ENCODE assay signal across 17 cellular contexts in the genomic region with DNA sequence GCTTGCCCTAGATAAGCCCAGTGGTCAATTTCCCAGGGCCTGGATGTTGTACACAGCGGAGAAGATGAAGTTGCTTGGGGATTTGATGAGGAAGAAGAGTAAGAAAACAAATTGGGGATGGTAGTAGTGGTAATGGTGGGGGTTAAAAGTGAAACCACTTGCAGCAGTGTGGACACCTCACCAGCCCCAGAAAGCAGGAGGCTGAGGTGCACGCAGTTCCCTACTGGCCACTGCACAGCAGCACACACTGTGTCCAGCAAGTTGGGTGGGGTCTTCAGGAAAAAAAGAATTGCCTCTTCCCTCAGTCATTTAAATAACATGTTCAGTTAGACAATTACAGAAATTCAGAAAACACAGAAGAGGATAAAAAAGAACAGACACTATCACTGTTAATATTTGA.
DNase-seq lines count a peak whose midpoint lies in the region; ATAC-seq, FAIRE-seq and TF ChIP-seq lines count a peak whose summit lies in the region.
"Had no signal": no experiment of that assay in that cellular context is flagged by ENCODE, and none has a peak within 500 bp of the region (broad histone marks: within the 10 kb centered on the region; RNA-seq: fewer than 3 reads in every experiment).

No MANE protein-coding gene starts in this region.

- H3K4me1 ChIP-seq in HepG2 (ENCODE audit: insufficient read depth, low read length) = no peaks in the 10 kb centered on the region
- H3K4me1 ChIP-seq in right lobe of liver = no peaks in the 10 kb centered on the region
- H3K4me1 ChIP-seq in K562 (replicated peaks in 1 of 2; ENCODE audit: control insufficient read depth in 2 of 2, insufficient read depth in 2 of 2, low read length in 2 of 2) = no peaks in the 10 kb centered on the region
- no peaks in the 10 kb centered on the region for H3K4me1 ChIP-seq in mucosa of descending colon (ENCODE audit: low read depth)
- H3K4me1 ChIP-seq in testis = peaks cover 10% of the 10 kb centered on the region
- H3K4me1 ChIP-seq: HAP-1 had no signal

- no peaks in the 10 kb centered on the region for H3K27me3 Mint-ChIP-seq in activated CD4-positive, alpha-beta memory T cell treated with anti-CD3 and anti-CD28 coated beads for 36 hours

- H3K9me3 Mint-ChIP-seq in activated CD4-positive, alpha-beta memory T cell treated with anti-CD3 and anti-CD28 coated beads for 36 hours = no peaks in the 10 kb centered on the region

- H3K4me2 ChIP-seq in HepG2 (ENCODE audit: low read depth, low read length) = no peak overlapping the region
- no peak overlapping the region for H3K4me2 ChIP-seq in K562 (ENCODE audit: insufficient read depth, low read length)

- 94% methylated on average over 2 of the region's 2 CpGs for WGBS in HepG2 (ENCODE audit: low lambda C conversion rate)
- 100% methylated on average over 1 of the region's 2 CpGs for WGBS in right lobe of liver (ENCODE audit: insufficient coverage, low coverage, low lambda C conversion rate, missing lambda C conversion rate)
- 44% methylated on average over 2 of the region's 2 CpGs for WGBS in K562 (ENCODE audit: insufficient coverage, low coverage, missing lambda C conversion rate)
- 80 to 95% methylated on average over 2 of the region's 2 CpGs for WGBS in testis, 2 donors

- no peak overlapping the region for H3K27ac Mint-ChIP-seq in activated CD4-positive, alpha-beta memory T cell treated with anti-CD3 and anti-CD28 coated beads for 36 hours

- no peaks in the 10 kb centered on the region for H3K9me1 ChIP-seq in K562 (ENCODE audit: control insufficient read depth, insufficient read depth, low read length)

- POLR2A ChIA-PET in HepG2 (lab: Yijun Ruan, JAX) = no interaction called here
- POLR2A ChIA-PET in K562 (lab: Yijun Ruan, JAX) = interaction anchor here (1.3 kb wide), 1 partner anchor 9 kb away, joined by 3 read pairs; no protein-coding TSS in a partner anchor
- POLR2A ChIA-PET in activated CD4-positive, alpha-beta memory T cell treated with anti-CD3 and anti-CD28 coated beads for 36 hours (lab: Charles Lee) = no interaction called here

- H3K79me2 ChIP-seq in HepG2 (ENCODE audit: insufficient read depth, low read length) (no peaks in the 10 kb centered on the region), K562 (ENCODE audit: control insufficient read depth, insufficient read depth, low read length) (no peaks in the 10 kb centered on the region)

- no peak overlapping the region for H3K4me3 ChIP-seq in HepG2 (replicated peaks in 1 of 3; ENCODE audit: insufficient read depth in 1 of 3, low read depth in 2 of 3, low read length in 3 of 3)
- no peak overlapping the region for H3K4me3 ChIP-seq in right lobe of liver
- no peak overlapping the region for H3K4me3 ChIP-seq in K562
- no peak overlapping the region for H3K4me3 ChIP-seq in mucosa of descending colon
- no peak overlapping the region for H3K4me3 ChIP-seq in testis
- H3K4me3 ChIP-seq: HAP-1 had no signal

- H3K9me3 ChIP-seq in HepG2 (ENCODE audit: low read length) (no peaks in the 10 kb centered on the region), right lobe of liver (no peaks in the 10 kb centered on the region), K562 (replicated peaks; ENCODE audit: control insufficient read depth, insufficient read depth, low read depth, low read length) (no peaks in the 10 kb centered on the region), mucosa of descending colon (no peaks in the 10 kb centered on the region), testis (no peaks in the 10 kb centered on the region)
- H3K9me3 ChIP-seq: HAP-1 had no signal

- peaks cover 4% of the 10 kb centered on the region for H3K36me3 Mint-ChIP-seq in activated CD4-positive, alpha-beta memory T cell treated with anti-CD3 and anti-CD28 coated beads for 36 hours

- BruUV-seq in HepG2 (replicated peaks; lab: Mats Ljungman, UMichigan) = no TSS peak
- no TSS peak for BruUV-seq in K562 (replicated peaks; lab: Mats Ljungman, UMichigan)

- H3K27ac ChIP-seq in HepG2 (ENCODE audit: extremely low read length, insufficient read depth, low read length) (no peak overlapping the region), right lobe of liver (no peak overlapping the region), K562 (ENCODE audit: extremely low read depth, low read depth, low read length) (no peak overlapping the region), testis (peak overlapping the region; percentile 9 to 72)
- H3K27ac ChIP-seq: C4-2B had no signal

- intact Hi-C loops in HepG2 (cut with micrococcal nuclease; ENCODE audit: unreplicated experiment) (no loop called here), right lobe of liver (cut with DNase I) (no loop called here), K562 (cut with micrococcal nuclease) (no loop called here), mucosa of descending colon (cut with DNase I, micrococcal nuclease) (no loop called here), testis (cut with DNase I; ENCODE audit: low total_unique reads) (no loop called here), posterior cingulate gyrus (cut with DNase I) (no loop called here)
- intact Hi-C loops in activated CD4-positive, alpha-beta memory T cell treated with anti-CD3 and anti-CD28 coated beads for 36 hours (cut with micrococcal nuclease) = no loop called here

- no peak overlapping the region for H3K4me3 Mint-ChIP-seq in activated CD4-positive, alpha-beta memory T cell treated with anti-CD3 and anti-CD28 coated beads for 36 hours

- H3K9ac ChIP-seq in HepG2 (ENCODE audit: insufficient read depth, low read depth, low read length) (no peak overlapping the region), K562 (ENCODE audit: insufficient read depth in 1 of 2, low read depth in 2 of 2, low read length in 2 of 2) (no peak overlapping the region)

- in situ Hi-C loops in HepG2 (cut with HindIII; ENCODE audit: extremely low pct_ligation_motif_present, low pct_unique_long_range_greater_than_20kb) = no loop called here
- in situ Hi-C loops in K562 (cut with MboI) = no loop called here

- FAIRE-seq in HepG2 (lab: Jason Lieb, UNC) (no peak), K562 (lab: Jason Lieb, UNC) (no peak)

- no peak for TF ChIP-seq POLR2A in HepG2 (IDR thresholded peaks at IDR 0.05; ENCODE audit: insufficient read depth in 1 of 2, low read depth in 2 of 2, low read length in 2 of 2)
- TF ChIP-seq POLR2A in right lobe of liver (IDR thresholded peaks at IDR 0.05) = no peak
- no peak for TF ChIP-seq POLR2A in K562 (conservative IDR thresholded peaks at IDR 0.05)
- TF ChIP-seq POLR2A in testis (IDR thresholded peaks at IDR 0.05) = no peak

- CTCF ChIA-PET in HepG2 (lab: Yijun Ruan, JAX; ENCODE audit: low intra/inter-chr PET ratio, low total read pairs) (no interaction called here), K562 (lab: Yijun Ruan, JAX; ENCODE audit: low intra/inter-chr PET ratio) (interaction anchor here (0.6 kb wide), 1 partner anchor 171 kb away, joined by 3 read pairs; no protein-coding TSS in a partner anchor)
- CTCF ChIA-PET in activated CD4-positive, alpha-beta memory T cell treated with anti-CD3 and anti-CD28 coated beads for 36 hours (lab: Charles Lee) = no interaction called here

- TF ChIP-seq EP300 in HepG2 (IDR thresholded peaks at IDR 0.05; ENCODE audit: low read depth in 2 of 2, low read length in 2 of 2) = no peak
- TF ChIP-seq EP300 in HepG2 (CRISPR knock-in tag; IDR thresholded peaks at IDR 0.05; ENCODE audit: borderline replicate concordance) = no peak
- TF ChIP-seq EP300 in K562 (IDR thresholded peaks at IDR 0.05; ENCODE audit: low read length) = no peak

- H3K36me3 ChIP-seq in HepG2 (replicated peaks in 1 of 2; ENCODE audit: control insufficient read depth in 1 of 2, insufficient read depth in 2 of 2, low read length in 2 of 2) = no peaks in the 10 kb centered on the region; a peak in 1 of 5 replicates
- peaks cover 0 to 4% (median 0%) of the 10 kb centered on the region in 4 donors for H3K36me3 ChIP-seq in right lobe of liver
- H3K36me3 ChIP-seq in K562 (ENCODE audit: control insufficient read depth, insufficient read depth, low read length) = no peaks in the 10 kb centered on the region
- no peaks in the 10 kb centered on the region for H3K36me3 ChIP-seq in mucosa of descending colon (ENCODE audit: low read depth)
- no peaks in the 10 kb centered on the region for H3K36me3 ChIP-seq in testis (ENCODE audit: low read depth, missing control alignments)
- H3K36me3 ChIP-seq: HAP-1 had no signal

- no peak overlapping the region for H2AFZ ChIP-seq in HepG2 (ENCODE audit: low read length)
- H2AFZ ChIP-seq in K562 (ENCODE audit: low read depth, low read length) = no peak overlapping the region

- H4K20me1 ChIP-seq in HepG2 (ENCODE audit: insufficient read depth, low read length) (no peaks in the 10 kb centered on the region), K562 (replicated peaks; ENCODE audit: control insufficient read depth, insufficient read depth, low read length) (no peaks in the 10 kb centered on the region)

- TF ChIP-seq CTCF in HepG2 (CRISPR knock-in tag; IDR thresholded peaks at IDR 0.05) (no peak), right lobe of liver (IDR thresholded peaks at IDR 0.05) (no peak), K562 (IDR thresholded peaks at IDR 0.05 in 2 of 3, conservative IDR thresholded peaks at IDR 0.05 in 1 of 3; ENCODE audit: insufficient read depth in 2 of 3, low read depth in 1 of 3, low read length in 3 of 3) (no peak), mucosa of descending colon (IDR thresholded peaks at IDR 0.05) (no peak), testis (IDR thresholded peaks at IDR 0.05) (no peak)

- no peak for TF ChIP-seq RAD21 in HepG2 (CRISPR knock-in tag; IDR thresholded peaks at IDR 0.05)
- no peak for TF ChIP-seq RAD21 in K562 (CRISPR knock-in tag; conservative IDR thresholded peaks at IDR 0.05 in 1 of 2, IDR thresholded peaks at IDR 0.05 in 1 of 2)

- DNase-seq in HepG2 (ENCODE audit: low spot score) (no peak), right lobe of liver (no peak), K562 (ENCODE audit: extremely low read depth in 1 of 4, low spot score in 3 of 4) (no peak), mucosa of descending colon (no peak), testis (no peak), posterior cingulate gyrus (no peak)
- no peak for DNase-seq in activated CD4-positive, alpha-beta memory T cell treated with anti-CD3 and anti-CD28 coated beads for 36 hours
- DNase-seq: KBM-7, NCI-H1417 treated with DMSO at 0.1 percent for 48 hours, NCI-H2029, NCI-H2171, NCI-H446 treated with DMSO at 0.1 percent for 48 hours, OCI-M1, RPMI8226 had no signal

- H3K27me3 ChIP-seq in HepG2 (ENCODE audit: control insufficient read depth in 1 of 2, insufficient read depth in 2 of 2, low read length in 2 of 2) = peaks cover 1 to 9% of the 10 kb centered on the region in 2 experiments; a peak in 2 of 5 replicates
- no peaks in the 10 kb centered on the region for H3K27me3 ChIP-seq in right lobe of liver
- H3K27me3 ChIP-seq in K562 (ENCODE audit: control insufficient read depth in 2 of 2, insufficient read depth in 2 of 2, low read length in 2 of 2) = peaks cover 28 to 41% of the 10 kb centered on the region in 2 experiments
- H3K27me3 ChIP-seq in testis = no peaks in the 10 kb centered on the region

- ATAC-seq in HepG2 = peak; percentile 31; the same call in 1 of the 3 replicates
- ATAC-seq in right lobe of liver = no peak
- ATAC-seq in K562 = peak; percentile 57; the same call in 2 of the 3 replicates
- ATAC-seq in mucosa of descending colon = peak; percentile 17
- ATAC-seq in HG02884 (IDR thresholded peaks at IDR 0.05; ENCODE audit: unreplicated experiment) = no peak

- peaks cover 16% of the 10 kb centered on the region for H3K4me1 Mint-ChIP-seq in activated CD4-positive, alpha-beta memory T cell treated with anti-CD3 and anti-CD28 coated beads for 36 hours (ENCODE audit: low read depth)

Comparison
In these comparisons a context has a peak if more than half of its experiments do, and no peak if none do; other contexts are left out.
1. ATAC-seq: peak in HepG2 (single experiment), K562 (single experiment) and mucosa of descending colon (single experiment); none in right lobe of liver (0 of 4) and HG02884 (single experiment).
2. H3K27ac ChIP-seq: peak in testis (2 of 2); none in HepG2 (single experiment), right lobe of liver (0 of 3) and K562 (single experiment).